ENCODE assay signal across 12 cellular contexts in genomic region chr6:11025911-11026635, GRCh38. TPM values are rescaled to one million over a fixed set of nuclear protein-coding genes. Genes with fewer than 3 reads are reported as not detected.
A peak's percentile ranks its signal among the peaks of the same experiment; 100 is the strongest.
DNase-seq lines count a peak whose midpoint lies in the region; ATAC-seq and TF ChIP-seq lines count a peak whose summit lies in the region.
"Had no signal": no experiment of that assay in that cellular context is flagged by ENCODE, and none has a peak within 500 bp of the region (broad histone marks: within the 10 kb centered on the region; RNA-seq: fewer than 3 reads in every experiment).

No MANE protein-coding gene starts in this region.

- POLR2A ChIA-PET in activated CD4-positive, alpha-beta memory T cell treated with anti-CD3 and anti-CD28 coated beads for 36 hours (lab: Charles Lee), result no interaction called here

- H3K27ac Mint-ChIP-seq in brain, result peak overlapping the region; percentile 59 to 99 (median 87)
- H3K27ac Mint-ChIP-seq in activated CD4-positive, alpha-beta memory T cell treated with anti-CD3 and anti-CD28 coated beads for 36 hours, result no peak overlapping the region
- H3K27ac Mint-ChIP-seq in natural killer cell, result no peak overlapping the region
- H3K27ac Mint-ChIP-seq: CD4-positive, alpha-beta T cell had no signal

- H3K36me3 Mint-ChIP-seq in brain (no peaks in the 10 kb centered on the region), natural killer cell (no peaks in the 10 kb centered on the region)
- no peaks in the 10 kb centered on the region for H3K36me3 Mint-ChIP-seq in activated CD4-positive, alpha-beta memory T cell treated with anti-CD3 and anti-CD28 coated beads for 36 hours

- TF ChIP-seq CTCF in GM12865 (IDR thresholded peaks at IDR 0.05; ENCODE audit: insufficient read depth, low read depth, low read length, missing control alignments), result no peak
- no peak for TF ChIP-seq CTCF in brain (conservative IDR thresholded peaks at IDR 0.05)
- no peak for TF ChIP-seq CTCF in natural killer cell (IDR thresholded peaks at IDR 0.05)

- no peaks in the 10 kb centered on the region for H3K9me3 Mint-ChIP-seq in brain
- no peaks in the 10 kb centered on the region for H3K9me3 Mint-ChIP-seq in activated CD4-positive, alpha-beta memory T cell treated with anti-CD3 and anti-CD28 coated beads for 36 hours
- no peaks in the 10 kb centered on the region for H3K9me3 Mint-ChIP-seq in natural killer cell
- H3K9me3 Mint-ChIP-seq: CD4-positive, alpha-beta T cell had no signal

- peaks cover 64% of the 10 kb centered on the region for H3K4me1 Mint-ChIP-seq in brain
- no peaks in the 10 kb centered on the region for H3K4me1 Mint-ChIP-seq in activated CD4-positive, alpha-beta memory T cell treated with anti-CD3 and anti-CD28 coated beads for 36 hours (ENCODE audit: low read depth)
- H3K4me1 Mint-ChIP-seq in natural killer cell, result no peaks in the 10 kb centered on the region

- H3K4me3 ChIP-seq in GM12865 (ENCODE audit: low read depth, low read length), result peak overlapping the region; percentile 4; the same call in 1 of the 2 replicates
- H3K4me3 ChIP-seq: pancreas had no signal

- H3K27me3 Mint-ChIP-seq in brain, result no peaks in the 10 kb centered on the region
- H3K27me3 Mint-ChIP-seq in activated CD4-positive, alpha-beta memory T cell treated with anti-CD3 and anti-CD28 coated beads for 36 hours, result peaks cover 27% of the 10 kb centered on the region
- H3K27me3 Mint-ChIP-seq in natural killer cell (ENCODE audit: low read depth in 2 of 2), result peaks cover 33 to 73% of the 10 kb centered on the region in 2 donors

- CTCF ChIA-PET in activated CD4-positive, alpha-beta memory T cell treated with anti-CD3 and anti-CD28 coated beads for 36 hours (lab: Charles Lee), result no interaction called here

- intact Hi-C loops in activated CD4-positive, alpha-beta memory T cell treated with anti-CD3 and anti-CD28 coated beads for 36 hours (cut with micrococcal nuclease), result no loop called here
- intact Hi-C loops in natural killer cell (cut with micrococcal nuclease), result no loop called here

- H3K4me3 Mint-ChIP-seq in brain, result peak overlapping the region in 4 of 5 experiments; percentile 30 to 82 (median 66)
- H3K4me3 Mint-ChIP-seq in activated CD4-positive, alpha-beta memory T cell treated with anti-CD3 and anti-CD28 coated beads for 36 hours, result no peak overlapping the region
- H3K4me3 Mint-ChIP-seq in natural killer cell, result no peak overlapping the region
- H3K4me3 Mint-ChIP-seq: CD4-positive, alpha-beta T cell had no signal

- peak; percentile 44 for DNase-seq in GM12865 (ENCODE audit: low read depth)
- DNase-seq in RPMI8226, result no peak
- DNase-seq in activated CD4-positive, alpha-beta memory T cell treated with anti-CD3 and anti-CD28 coated beads for 36 hours, result no peak
- no peak for DNase-seq in activated CD4-positive, alpha-beta T cell treated with anti-CD3 and anti-CD28 coated beads, Interleukin-2, amount 50 U/mL, for 1 hour
- no peak for DNase-seq in natural killer cell
- DNase-seq: CD4-positive, alpha-beta T cell; foreskin melanocyte; pancreas had no signal

- ATAC-seq in GM21447 (IDR thresholded peaks at IDR 0.05; ENCODE audit: unreplicated experiment) (peak; percentile 94), HG03432 (IDR thresholded peaks at IDR 0.05; ENCODE audit: unreplicated experiment) (peak; percentile 85), natural killer cell (no peak)
- ATAC-seq: pancreas had no signal

RNA-seq across cellular contexts. Expression of gene ELOVL2, which starts 18.0 kb away (rescaled TPM):
- 25.3 TPM for polyA plus RNA-seq in brain (ENCODE audit: insufficient read depth, low read depth, low replicate concordance)
- total RNA-seq in activated CD4-positive, alpha-beta memory T cell treated with anti-CD3 and anti-CD28 coated beads for 36 hours, result not detected
- not detected for total RNA-seq in natural killer cell
- total RNA-seq: CD4-positive, alpha-beta T cell; T-helper 1 cell treated with Interleukin-12 subunit alpha and Interleukin-12 subunit beta and Interleukin-4 antibody, amounts not matched to agents 30 ng/mL and 1 ng/mL, for 36 hours had no signal

Comparison
In these comparisons a context has a peak if more than half of its experiments do, and no peak if none do; other contexts are left out.
1. ATAC-seq: peak in GM21447 (single experiment) and HG03432 (single experiment); none in natural killer cell (0 of 3).
2. H3K27ac Mint-ChIP-seq: peak in brain (5 of 5); none in activated CD4-positive, alpha-beta memory T cell treated with anti-CD3 and anti-CD28 coated beads for 36 hours (single experiment) and natural killer cell (0 of 2).
3. H3K4me3 Mint-ChIP-seq: peak in brain (4 of 5); none in activated CD4-positive, alpha-beta memory T cell treated with anti-CD3 and anti-CD28 coated beads for 36 hours (single experiment) and natural killer cell (single experiment).